In the genomic region with DNA sequence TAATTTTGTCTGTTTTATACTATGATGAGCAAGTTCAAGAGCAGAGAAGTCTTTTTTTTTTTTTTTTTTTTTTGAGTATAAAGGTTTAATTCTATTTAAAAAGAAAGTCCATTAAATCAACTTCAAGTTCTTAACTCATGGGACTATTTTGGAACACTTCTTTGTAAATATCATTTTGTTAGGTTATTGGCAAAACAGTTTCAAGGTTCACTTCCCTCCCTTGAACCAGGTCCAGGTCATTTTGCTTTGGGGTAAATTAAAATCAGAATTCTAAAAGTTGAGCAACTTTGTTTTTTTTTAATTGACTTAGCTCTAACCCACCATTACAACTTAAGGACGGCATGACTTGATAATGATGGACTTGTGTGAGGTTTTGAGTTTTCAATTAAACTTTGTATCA, we compare ENCODE assay signal across 7 cellular contexts.
"Had no signal": no experiment of that assay in that cellular context is flagged by ENCODE, and none has a peak within 500 bp of the region (broad histone marks: within the 10 kb centered on the region; RNA-seq: fewer than 3 reads in every experiment).

No MANE protein-coding gene starts in this region.

- DNase-seq: H9, HCEC 1CT, KG1 had no signal

- ATAC-seq: GM23338 had no signal

- FAIRE-seq: H1, H54, HTR-8/SVneo had no signal

- H2AFZ ChIP-seq: GM23338 had no signal

- H3K4me3 ChIP-seq: GM23338 had no signal

- H3K4me2 ChIP-seq: GM23338 had no signal
